ENCODE assay signal across 8 cellular contexts in the genomic region with DNA sequence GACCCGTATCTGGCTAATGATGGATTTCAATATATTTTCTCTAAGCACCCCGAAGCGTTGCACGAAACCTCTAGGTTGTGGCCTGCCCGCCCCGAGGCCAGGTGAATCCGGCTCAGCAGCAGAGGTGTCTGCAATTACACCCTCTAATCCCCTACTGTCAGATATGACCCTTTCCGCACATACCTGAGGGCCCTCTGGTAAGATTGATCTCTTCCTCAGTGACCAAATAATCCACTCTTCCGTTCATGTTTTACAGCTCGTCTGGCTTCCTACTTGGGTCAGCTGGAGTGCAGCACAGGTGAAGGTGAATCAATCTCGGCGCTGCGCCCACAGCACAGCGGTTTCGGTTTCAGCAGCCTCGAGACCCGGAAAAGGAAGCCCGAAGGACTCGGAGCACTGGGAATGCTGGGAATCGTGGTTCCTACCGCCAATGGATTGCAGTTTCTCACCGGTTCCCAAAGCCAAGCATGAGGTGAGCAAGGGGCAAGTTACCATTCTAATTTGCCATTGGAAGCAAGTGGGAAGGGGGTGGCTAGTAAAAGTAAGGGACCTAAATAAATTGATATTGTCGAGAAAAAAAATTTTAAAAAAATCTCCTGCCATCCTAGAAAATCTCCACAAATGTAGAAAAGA. TPM values are rescaled to one million over a fixed set of nuclear protein-coding genes. Genes with fewer than 3 reads are reported as not detected.
DNase-seq lines count a peak whose midpoint lies in the region; ATAC-seq and TF ChIP-seq lines count a peak whose summit lies in the region.

A gene with protein sequence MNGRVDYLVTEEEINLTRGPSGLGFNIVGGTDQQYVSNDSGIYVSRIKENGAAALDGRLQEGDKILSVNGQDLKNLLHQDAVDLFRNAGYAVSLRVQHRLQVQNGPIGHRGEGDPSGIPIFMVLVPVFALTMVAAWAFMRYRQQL (minus strand): TSS at position 374 of the 633 bp plus-strand sequence. CDS start 127 bp downstream, at position 247.

- TF ChIP-seq CTCF in epithelial cell of proximal tubule (conservative IDR thresholded peaks at IDR 0.05; ENCODE audit: low read depth, low read length): no peak

- H3K27me3 ChIP-seq in mononuclear cell (ENCODE audit: insufficient read depth, low read length): no peaks in the 10 kb centered on the region

- no peaks in the 10 kb centered on the region for H3K9me3 ChIP-seq in mononuclear cell (ENCODE audit: low read depth, low read length)

- DNase-seq in Daoy (ENCODE audit: low read depth) (peak; percentile 89), NCI-H774 (lab: John Stamatoyannopoulos, UW) (peak; percentile 69), activated T-cell treated with anti-CD3 and anti-CD28 coated beads for 1 hour (ENCODE audit: low read depth) (peak; percentile 27), epithelial cell of proximal tubule (ENCODE audit: low read depth) (peak; percentile 26)
- peak; percentile 23 to 28 for DNase-seq in stimulated activated CD8-positive, alpha-beta memory T cell treated with anti-CD3 and anti-CD28 coated beads, Interleukin-2, amount 100 ng/mL, for 1 hour (ENCODE audit: low read depth in 2 of 2)

- H3K4me3 ChIP-seq in epithelial cell of proximal tubule (ENCODE audit: low read depth, low read length): peak within 1 kb of the TSS; percentile 74
- H3K4me3 ChIP-seq in mononuclear cell (ENCODE audit: low read length): peak within 1 kb of the TSS; percentile 78

- peak; percentile 49 for ATAC-seq in HG03039 (IDR thresholded peaks at IDR 0.05; ENCODE audit: unreplicated experiment)
- ATAC-seq in GM21737 (IDR thresholded peaks at IDR 0.05; ENCODE audit: unreplicated experiment): no peak

- H3K4me1 ChIP-seq in mononuclear cell (ENCODE audit: insufficient read depth, low read length): peaks cover 8% of the 10 kb centered on the region

RNA-seq across cellular contexts. Expression of the gene that starts here (rescaled TPM):
- total RNA-seq in Daoy (2014; rRNA removed; shearing (Covaris generic)): 27.2 and 36.0 TPM in 2 replicates
- total RNA-seq in epithelial cell of proximal tubule (10.7 and 13.1 TPM in 2 replicates), mononuclear cell (7.3 TPM)

Comparison
In these comparisons a context has a peak if more than half of its experiments do, and no peak if none do; other contexts are left out.
1. DNase-seq: peak in every context shown above with its lines; median percentile 89 in Daoy; 69 in NCI-H774; 27 in activated T-cell treated with anti-CD3 and anti-CD28 coated beads for 1 hour; 26 in epithelial cell of proximal tubule; 26 in stimulated activated CD8-positive, alpha-beta memory T cell treated with anti-CD3 and anti-CD28 coated beads, Interleukin-2, amount 100 ng/mL, for 1 hour.